In genomic region chr2:134232868-134233732, GRCh38 we compare ENCODE assay signal across 8 cellular contexts. TPM values are rescaled to one million over a fixed set of nuclear protein-coding genes. Genes with fewer than 3 reads are reported as not detected.
DNase-seq lines count a peak whose midpoint lies in the region; ATAC-seq, FAIRE-seq and TF ChIP-seq lines count a peak whose summit lies in the region.

No MANE protein-coding gene starts in this region.

- POLR2A ChIA-PET in activated CD4-positive, alpha-beta T cell treated with anti-CD3 and anti-CD28 coated beads for 36 hours (lab: Charles Lee), result interaction anchor here (0.7 kb wide), 1 partner anchor 436 kb away, joined by 3 read pairs; no protein-coding TSS in a partner anchor

- peak overlapping the region; percentile 36 for H3K4me3 Mint-ChIP-seq in activated CD4-positive, alpha-beta T cell treated with anti-CD3 and anti-CD28 coated beads for 36 hours
- H3K4me3 Mint-ChIP-seq in memory B cell, result peak overlapping the region; percentile 65

- H3K27me3 Mint-ChIP-seq in activated CD4-positive, alpha-beta T cell treated with anti-CD3 and anti-CD28 coated beads for 36 hours, result no peaks in the 10 kb centered on the region
- no peaks in the 10 kb centered on the region for H3K27me3 Mint-ChIP-seq in memory B cell

- CTCF ChIA-PET in activated CD4-positive, alpha-beta T cell treated with anti-CD3 and anti-CD28 coated beads for 36 hours (lab: Charles Lee), result interaction anchor here (1.0 to 2.9 kb wide), 5 partner anchors 15 to 115 kb away, joined by 3 to 9 read pairs (median 4); no protein-coding TSS in a partner anchor

- peaks cover 17% of the 10 kb centered on the region for H3K36me3 Mint-ChIP-seq in activated CD4-positive, alpha-beta T cell treated with anti-CD3 and anti-CD28 coated beads for 36 hours (ENCODE audit: low read depth)
- peaks cover 5% of the 10 kb centered on the region for H3K36me3 Mint-ChIP-seq in memory B cell

- peaks cover 81% of the 10 kb centered on the region for H3K4me1 Mint-ChIP-seq in activated CD4-positive, alpha-beta T cell treated with anti-CD3 and anti-CD28 coated beads for 36 hours
- H3K4me1 Mint-ChIP-seq in memory B cell, result peaks cover 61% of the 10 kb centered on the region

- H3K9me3 Mint-ChIP-seq in activated CD4-positive, alpha-beta T cell treated with anti-CD3 and anti-CD28 coated beads for 36 hours (ENCODE audit: low read depth), result peaks cover 16% of the 10 kb centered on the region
- no peaks in the 10 kb centered on the region for H3K9me3 Mint-ChIP-seq in memory B cell

- intact Hi-C loops in activated CD4-positive, alpha-beta T cell treated with anti-CD3 and anti-CD28 coated beads for 36 hours (cut with DNase I, micrococcal nuclease), result loop anchor here (1.0 to 5.0 kb wide), 8 partner anchors 15 to 179 kb away; no protein-coding TSS in a partner anchor

- peak; percentile 82 for ATAC-seq in activated CD4-positive, alpha-beta T cell treated with anti-CD3 and anti-CD28 coated beads for 36 hours
- ATAC-seq in HG02885 (IDR thresholded peaks at IDR 0.05; ENCODE audit: poor library complexity, unreplicated experiment) (peak; percentile 42), memory B cell (ENCODE audit: low read depth) (peak; percentile 53)

- in situ Hi-C loops in GM13976 (cut with MboI; ENCODE audit: low sequenced_read_pairs, unreplicated experiment), result loop anchor here (25.0 kb wide), 2 partner anchors 179 to 346 kb away; no protein-coding TSS in a partner anchor

- peak; percentile 40 for FAIRE-seq in RCC 7860 (lab: Jason Lieb, UNC)

- peak; percentile 47 for DNase-seq in activated CD4-positive, alpha-beta T cell treated with anti-CD3 and anti-CD28 coated beads for 36 hours
- DNase-seq in activated CD4-positive, alpha-beta T cell treated with anti-CD3 and anti-CD28 coated beads for 1 hour, result no peak
- DNase-seq in RCC 7860 (ENCODE audit: low spot score), result peak; percentile 20
- DNase-seq in memory B cell (ENCODE audit: low spot score in 2 of 2), result no peak
- DNase-seq in ureter (ENCODE audit: low spot score), result no peak
- DNase-seq in DMS 273 treated with DMSO at 0.1 percent for 48 hours (lab: John Stamatoyannopoulos, UW), result no peak
- DNase-seq in GM13976 (ENCODE audit: low spot score), result no peak

- H3K27ac Mint-ChIP-seq in activated CD4-positive, alpha-beta T cell treated with anti-CD3 and anti-CD28 coated beads for 36 hours, result peak overlapping the region; percentile 76
- H3K27ac Mint-ChIP-seq in memory B cell, result peak overlapping the region; percentile 85

- no peak for TF ChIP-seq CTCF in GM13976 (IDR thresholded peaks at IDR 0.05; ENCODE audit: borderline replicate concordance, control extremely low read depth, extremely low read depth, insufficient read depth, missing control alignments)

RNA-seq across cellular contexts. Expression of gene MGAT5, which starts 20.8 kb away (rescaled TPM):
- 10 to 100 TPM; 22.2 to 25.7 TPM for total RNA-seq in activated CD4-positive, alpha-beta T cell treated with anti-CD3 and anti-CD28 coated beads for 36 hours
- 56.3 TPM for total RNA-seq in ureter

Comparison
In these comparisons a context has a peak if more than half of its experiments do, and no peak if none do; other contexts are left out.
1. DNase-seq: peak in activated CD4-positive, alpha-beta T cell treated with anti-CD3 and anti-CD28 coated beads for 36 hours (single experiment) and RCC 7860 (single experiment); none in activated CD4-positive, alpha-beta T cell treated with anti-CD3 and anti-CD28 coated beads for 1 hour (single experiment), memory B cell (0 of 2), ureter (single experiment), DMS 273 treated with DMSO at 0.1 percent for 48 hours (single experiment) and GM13976 (single experiment).
2. Peak in every context shown above with its lines, with median percentiles within 50 percentile points of each other: ATAC-seq.